Comparison of ENCODE assay signal across 17 cellular contexts in genomic region chr6:360791-361373, GRCh38. TPM values are rescaled to one million over a fixed set of nuclear protein-coding genes. Genes with fewer than 3 reads are reported as not detected.
"Had no signal": no experiment of that assay in that cellular context is flagged by ENCODE, and none has a peak within 500 bp of the region (broad histone marks: within the 10 kb centered on the region; RNA-seq: fewer than 3 reads in every experiment).

No MANE protein-coding gene starts in this region.

- H3K27me3 ChIP-seq: brain microvascular endothelial cell had no signal

- FAIRE-seq: TTC549 had no signal

- H3K4me3 Mint-ChIP-seq: activated CD8-positive, alpha-beta T cell treated with anti-CD3 and anti-CD28 coated beads for 36 hours; activated naive CD8-positive, alpha-beta T cell treated with anti-CD3 and anti-CD28 coated beads, Interleukin-2, amount 50 U/mL, for 24 hours; activated T-helper 17 cell treated with anti-CD3 and anti-CD28 coated beads, Interleukin-2, amount 50 U/mL, for 72 hours; central memory CD8-positive, alpha-beta T cell; mesothelial cell of epicardium had no signal

- DNase-seq: activated CD4-positive, alpha-beta T cell treated with anti-CD3 and anti-CD28 coated beads for 4 hours; activated CD8-positive, alpha-beta T cell treated with anti-CD3 and anti-CD28 coated beads for 36 hours; activated naive CD4-positive, alpha-beta T cell treated with Interleukin-2 at 50 U/mL for 16 hours; activated naive CD8-positive, alpha-beta T cell treated with anti-CD3 and anti-CD28 coated beads, Interleukin-2, amount 50 U/mL, for 24 hours; activated T-cell treated with anti-CD3 and anti-CD28 coated beads, Interleukin-2, amount 50 U/mL, for 1 hour; aorta; brain microvascular endothelial cell; gastrocnemius medialis; head of caudate nucleus had no signal

- H3K9me3 Mint-ChIP-seq: central memory CD8-positive, alpha-beta T cell had no signal

- H3K36me3 ChIP-seq: brain microvascular endothelial cell, gastrocnemius medialis had no signal

- H3K4me3 ChIP-seq: coronary artery, gastrocnemius medialis, lung had no signal

- H3K27me3 Mint-ChIP-seq: activated naive CD8-positive, alpha-beta T cell treated with anti-CD3 and anti-CD28 coated beads, Interleukin-2, amount 50 U/mL, for 24 hours; activated T-helper 17 cell treated with anti-CD3 and anti-CD28 coated beads, Interleukin-2, amount 50 U/mL, for 72 hours; central memory CD8-positive, alpha-beta T cell; progenitor cell of endocrine pancreas had no signal

- ATAC-seq: activated CD8-positive, alpha-beta T cell treated with anti-CD3 and anti-CD28 coated beads for 36 hours; activated naive CD8-positive, alpha-beta T cell treated with anti-CD3 and anti-CD28 coated beads, Interleukin-2, amount 50 U/mL, for 24 hours; activated T-helper 17 cell treated with anti-CD3 and anti-CD28 coated beads, Interleukin-2, amount 50 U/mL, for 72 hours; esophagus mucosa; gastrocnemius medialis had no signal

- H3K4me1 Mint-ChIP-seq: mesothelial cell of epicardium had no signal

- H3K27ac ChIP-seq: brain microvascular endothelial cell, coronary artery, gastrocnemius medialis had no signal

- H3K9me3 ChIP-seq: gastrocnemius medialis had no signal

- H3K27ac Mint-ChIP-seq: activated CD8-positive, alpha-beta T cell treated with anti-CD3 and anti-CD28 coated beads for 36 hours; activated naive CD8-positive, alpha-beta T cell treated with anti-CD3 and anti-CD28 coated beads, Interleukin-2, amount 50 U/mL, for 24 hours; activated T-helper 17 cell treated with anti-CD3 and anti-CD28 coated beads, Interleukin-2, amount 50 U/mL, for 72 hours; mesothelial cell of epicardium; progenitor cell of endocrine pancreas had no signal

- H3K4me1 ChIP-seq: gastrocnemius medialis had no signal

RNA-seq across cellular contexts. Expression of gene IRF4, which starts 30.7 kb away (rescaled TPM):
- total RNA-seq: mesothelial cell of epicardium, progenitor cell of endocrine pancreas had no signal
